ENCODE assay signal across 1 cellular context in the genomic region with DNA sequence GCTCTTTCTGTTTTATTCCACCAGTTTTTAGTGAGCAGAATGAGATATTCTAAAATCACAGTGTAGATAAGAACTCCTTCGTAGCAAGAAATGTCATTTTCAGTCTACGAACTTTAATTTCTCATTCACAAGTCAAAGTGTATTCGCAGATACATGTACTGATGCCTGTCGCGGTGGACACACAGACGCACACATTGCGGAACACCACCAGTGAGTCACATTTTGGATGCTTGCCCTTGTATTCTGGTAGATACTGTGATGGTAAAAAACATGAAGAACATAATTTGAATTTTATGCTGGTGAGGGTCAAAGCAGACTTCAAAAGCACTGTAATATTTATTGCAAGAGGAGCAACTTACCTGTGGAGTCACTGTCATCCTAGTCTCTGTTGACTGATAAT.
TF ChIP-seq lines count a peak whose summit lies in the region.

No MANE protein-coding gene starts in this region.

TF ChIP-seq in A549, 52 proteins besides CTCF, POLR2A, EP300 and RAD21 (continued from another document):
- TF ChIP-seq, protein P1, sequence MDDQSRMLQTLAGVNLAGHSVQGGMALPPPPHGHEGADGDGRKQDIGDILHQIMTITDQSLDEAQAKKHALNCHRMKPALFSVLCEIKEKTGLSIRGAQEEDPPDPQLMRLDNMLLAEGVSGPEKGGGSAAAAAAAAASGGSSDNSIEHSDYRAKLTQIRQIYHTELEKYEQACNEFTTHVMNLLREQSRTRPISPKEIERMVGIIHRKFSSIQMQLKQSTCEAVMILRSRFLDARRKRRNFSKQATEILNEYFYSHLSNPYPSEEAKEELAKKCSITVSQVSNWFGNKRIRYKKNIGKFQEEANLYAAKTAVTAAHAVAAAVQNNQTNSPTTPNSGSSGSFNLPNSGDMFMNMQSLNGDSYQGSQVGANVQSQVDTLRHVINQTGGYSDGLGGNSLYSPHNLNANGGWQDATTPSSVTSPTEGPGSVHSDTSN (IDR thresholded peaks at IDR 0.05), result no peak
- TF ChIP-seq, protein P2, sequence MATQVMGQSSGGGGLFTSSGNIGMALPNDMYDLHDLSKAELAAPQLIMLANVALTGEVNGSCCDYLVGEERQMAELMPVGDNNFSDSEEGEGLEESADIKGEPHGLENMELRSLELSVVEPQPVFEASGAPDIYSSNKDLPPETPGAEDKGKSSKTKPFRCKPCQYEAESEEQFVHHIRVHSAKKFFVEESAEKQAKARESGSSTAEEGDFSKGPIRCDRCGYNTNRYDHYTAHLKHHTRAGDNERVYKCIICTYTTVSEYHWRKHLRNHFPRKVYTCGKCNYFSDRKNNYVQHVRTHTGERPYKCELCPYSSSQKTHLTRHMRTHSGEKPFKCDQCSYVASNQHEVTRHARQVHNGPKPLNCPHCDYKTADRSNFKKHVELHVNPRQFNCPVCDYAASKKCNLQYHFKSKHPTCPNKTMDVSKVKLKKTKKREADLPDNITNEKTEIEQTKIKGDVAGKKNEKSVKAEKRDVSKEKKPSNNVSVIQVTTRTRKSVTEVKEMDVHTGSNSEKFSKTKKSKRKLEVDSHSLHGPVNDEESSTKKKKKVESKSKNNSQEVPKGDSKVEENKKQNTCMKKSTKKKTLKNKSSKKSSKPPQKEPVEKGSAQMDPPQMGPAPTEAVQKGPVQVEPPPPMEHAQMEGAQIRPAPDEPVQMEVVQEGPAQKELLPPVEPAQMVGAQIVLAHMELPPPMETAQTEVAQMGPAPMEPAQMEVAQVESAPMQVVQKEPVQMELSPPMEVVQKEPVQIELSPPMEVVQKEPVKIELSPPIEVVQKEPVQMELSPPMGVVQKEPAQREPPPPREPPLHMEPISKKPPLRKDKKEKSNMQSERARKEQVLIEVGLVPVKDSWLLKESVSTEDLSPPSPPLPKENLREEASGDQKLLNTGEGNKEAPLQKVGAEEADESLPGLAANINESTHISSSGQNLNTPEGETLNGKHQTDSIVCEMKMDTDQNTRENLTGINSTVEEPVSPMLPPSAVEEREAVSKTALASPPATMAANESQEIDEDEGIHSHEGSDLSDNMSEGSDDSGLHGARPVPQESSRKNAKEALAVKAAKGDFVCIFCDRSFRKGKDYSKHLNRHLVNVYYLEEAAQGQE (IDR thresholded peaks at IDR 0.05), result no peak
- no peak for TF ChIP-seq KDM1A (IDR thresholded peaks at IDR 0.05; ENCODE audit: low read depth)
